In the genomic region with DNA sequence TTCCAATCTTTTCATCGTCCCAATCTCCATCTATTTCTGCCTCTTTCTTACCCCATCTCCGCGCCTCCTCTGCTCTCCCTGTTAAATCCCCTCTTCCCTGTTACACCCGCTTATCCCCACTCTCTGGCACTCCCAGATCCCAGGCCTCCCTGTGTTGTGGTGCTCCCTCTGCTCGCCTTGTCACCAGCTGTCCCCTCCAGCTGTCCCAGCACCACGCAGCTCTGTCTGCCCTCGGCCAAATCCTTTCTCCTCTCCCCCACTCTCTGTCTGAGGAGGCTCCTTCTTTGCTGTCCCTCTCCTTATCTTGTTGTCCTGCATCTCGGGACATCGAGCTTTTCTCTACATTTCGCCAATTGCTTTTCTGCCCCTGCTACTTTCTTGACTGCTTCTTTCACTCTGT, we compare ENCODE assay signal across 1 cellular context.
TF ChIP-seq lines count a peak whose summit lies in the region.

No MANE protein-coding gene starts in this region.

TF ChIP-seq in endothelial cell of umbilical vein, 7 proteins besides CTCF, POLR2A, EP300 and RAD21:
- TF ChIP-seq GATA2 (IDR thresholded peaks at IDR 0.05; ENCODE audit: insufficient read depth, insufficient read length, low read depth, low read length) (no peak), MYC (IDR thresholded peaks at IDR 0.05; ENCODE audit: low read depth, low read length) (no peak), FOS (IDR thresholded peaks at IDR 0.05; ENCODE audit: borderline replicate concordance, insufficient read depth, low read length) (no peak), POLR2AphosphoS5 (IDR thresholded peaks at IDR 0.05; ENCODE audit: insufficient read depth, low read depth, low read length) (no peak), JUN (IDR thresholded peaks at IDR 0.05; ENCODE audit: borderline replicate concordance, insufficient read depth, insufficient read length, low read depth) (no peak), EZH2 (IDR thresholded peaks at IDR 0.05; ENCODE audit: borderline replicate concordance, low read depth, low read length, severe bottlenecking) (no peak)
- TF ChIP-seq, protein P1, sequence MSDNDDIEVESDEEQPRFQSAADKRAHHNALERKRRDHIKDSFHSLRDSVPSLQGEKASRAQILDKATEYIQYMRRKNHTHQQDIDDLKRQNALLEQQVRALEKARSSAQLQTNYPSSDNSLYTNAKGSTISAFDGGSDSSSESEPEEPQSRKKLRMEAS (IDR thresholded peaks at IDR 0.05; ENCODE audit: insufficient read depth, insufficient read length) = no peak
TF ChIP-seq in endothelial cell of umbilical vein: peak in this region for 0.
